In the genomic region with DNA sequence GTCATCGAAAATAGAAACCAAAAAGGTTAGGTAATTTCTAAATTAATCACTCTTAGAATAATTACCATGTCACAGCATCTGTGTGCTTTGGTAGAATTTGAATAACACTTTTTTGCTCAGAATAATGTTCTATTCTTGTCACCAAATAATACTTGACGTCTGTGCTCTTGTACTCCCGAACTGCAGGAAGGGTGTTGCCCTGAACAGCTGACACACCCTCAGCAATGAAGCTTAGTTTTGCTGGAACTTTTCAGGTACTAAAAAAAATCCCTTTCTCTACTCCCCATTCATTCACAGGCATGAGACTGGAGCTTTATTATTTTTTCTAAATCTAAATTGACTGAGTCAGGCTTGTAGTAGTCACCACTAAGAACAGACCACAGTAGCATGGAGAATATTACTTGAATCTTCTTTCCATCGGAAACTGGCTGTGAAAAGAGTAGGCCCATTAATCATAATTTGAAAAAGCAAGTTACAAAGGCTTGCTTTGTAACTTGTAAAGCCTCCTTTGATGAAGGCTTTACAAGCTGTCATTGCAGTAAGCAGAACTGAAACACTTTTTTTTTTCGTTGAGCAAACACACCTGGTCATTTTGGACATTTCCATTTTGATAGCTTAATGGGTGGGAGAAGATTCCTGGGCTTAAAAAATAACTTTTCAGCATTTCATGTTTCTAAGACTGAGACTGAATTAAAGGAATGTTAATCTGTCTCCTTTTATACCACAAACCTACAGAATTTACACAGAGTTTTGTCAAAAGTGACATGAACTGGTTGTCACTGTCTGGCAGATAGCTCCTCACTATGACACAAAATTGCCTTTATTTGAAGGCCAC, we compare ENCODE assay signal across 8 cellular contexts.
A peak's percentile ranks its signal among the peaks of the same experiment; 100 is the strongest.
DNase-seq lines count a peak whose midpoint lies in the region; ATAC-seq and TF ChIP-seq lines count a peak whose summit lies in the region.

No MANE protein-coding gene starts in this region.

- peak; percentile 83 for DNase-seq in Karpas-422
- peak in 1 of 2 donors; percentile 34 for DNase-seq in activated naive CD4-positive, alpha-beta T cell treated with anti-CD3 and anti-CD28 coated beads, Interleukin-2, amount 50 U/mL, for 72 hours (ENCODE audit: low spot score in 2 of 2)
- DNase-seq in vagina (ENCODE audit: extremely low spot score in 2 of 2), result no peak
- no peak for DNase-seq in endothelial cell (ENCODE audit: low spot score)
- DNase-seq in NCI-H446 treated with DMSO at 0.1 percent for 48 hours (lab: John Stamatoyannopoulos, UW), result no peak

- peak overlapping the region; percentile 98 to 99 for H3K27ac Mint-ChIP-seq in activated naive CD4-positive, alpha-beta T cell treated with anti-CD3 and anti-CD28 coated beads, Interleukin-2, amount 50 U/mL, for 72 hours
- no peak overlapping the region for H3K27ac Mint-ChIP-seq in endothelial cell (ENCODE audit: unreplicated experiment)

- peak overlapping the region; percentile 50; the same call in 1 of the 2 replicates for H2AFZ ChIP-seq in Karpas-422 (ENCODE audit: low read length)

- peaks cover 7 to 11% of the 10 kb centered on the region in 2 donors for H3K36me3 Mint-ChIP-seq in activated naive CD4-positive, alpha-beta T cell treated with anti-CD3 and anti-CD28 coated beads, Interleukin-2, amount 50 U/mL, for 72 hours
- H3K36me3 Mint-ChIP-seq in endothelial cell (ENCODE audit: low read depth, unreplicated experiment), result no peaks in the 10 kb centered on the region

- TF ChIP-seq POLR2A in vagina (IDR thresholded peaks at IDR 0.05), result no peak

- H3K4me1 ChIP-seq in Karpas-422 (ENCODE audit: low read length), result peaks cover 33% of the 10 kb centered on the region
- H3K4me1 ChIP-seq in mucosa of rectum (ENCODE audit: control insufficient read depth in 2 of 2, insufficient read depth in 2 of 2, low read length in 2 of 2), result peaks cover 14 to 39% of the 10 kb centered on the region in 2 donors
- H3K4me1 ChIP-seq in vagina, result peaks cover 18% of the 10 kb centered on the region

- intact Hi-C loops in vagina (cut with DNase I), result no loop called here

- no peak overlapping the region for H3K4me3 Mint-ChIP-seq in endothelial cell (ENCODE audit: unreplicated experiment)

- no peaks in the 10 kb centered on the region for H3K9me2 ChIP-seq in Karpas-422 (replicated peaks; ENCODE audit: insufficient read depth, low read length)

- H3K4me1 Mint-ChIP-seq in endothelial cell (ENCODE audit: unreplicated experiment), result peaks cover 2% of the 10 kb centered on the region

- H3K4me3 ChIP-seq in Karpas-422 (ENCODE audit: low read length), result peak overlapping the region; percentile 55
- peak overlapping the region in 1 of 2 donors; percentile 26 for H3K4me3 ChIP-seq in mucosa of rectum (ENCODE audit: low read length in 2 of 2)
- no peak overlapping the region for H3K4me3 ChIP-seq in vagina

- H3K9me3 ChIP-seq in Karpas-422 (ENCODE audit: low read length) (no peaks in the 10 kb centered on the region), mucosa of rectum (ENCODE audit: control insufficient read depth in 2 of 2, low read length in 2 of 2) (no peaks in the 10 kb centered on the region), vagina (no peaks in the 10 kb centered on the region)

- H3K27me3 Mint-ChIP-seq in endothelial cell (ENCODE audit: unreplicated experiment), result no peaks in the 10 kb centered on the region

- peak overlapping the region; percentile 91 for H3K4me2 ChIP-seq in Karpas-422 (ENCODE audit: low read depth, low read length, poor library complexity, severe bottlenecking)

- TF ChIP-seq CTCF in vagina (IDR thresholded peaks at IDR 0.05) (no peak), endothelial cell (IDR thresholded peaks at IDR 0.05; ENCODE audit: unreplicated experiment) (no peak)

- H3K9me3 Mint-ChIP-seq in activated naive CD4-positive, alpha-beta T cell treated with anti-CD3 and anti-CD28 coated beads, Interleukin-2, amount 50 U/mL, for 72 hours, result peaks cover 3 to 16% of the 10 kb centered on the region in 2 donors
- no peaks in the 10 kb centered on the region for H3K9me3 Mint-ChIP-seq in endothelial cell (ENCODE audit: unreplicated experiment)

- H3K79me2 ChIP-seq in Karpas-422 (ENCODE audit: low read length), result no peaks in the 10 kb centered on the region

- H3K9ac ChIP-seq in Karpas-422 (ENCODE audit: low read length), result peak overlapping the region; percentile 61
- peak overlapping the region; percentile 48 to 65 for H3K9ac ChIP-seq in mucosa of rectum (ENCODE audit: low read depth in 1 of 2, low read length in 2 of 2)

- H3K36me3 ChIP-seq in Karpas-422 (ENCODE audit: insufficient read depth, low read length) (no peaks in the 10 kb centered on the region), mucosa of rectum (ENCODE audit: control insufficient read depth in 2 of 2, insufficient read depth in 2 of 2, low read length in 2 of 2) (no peaks in the 10 kb centered on the region), vagina (no peaks in the 10 kb centered on the region)

- H3K27me3 ChIP-seq in Karpas-422 (ENCODE audit: low read length) (no peaks in the 10 kb centered on the region), mucosa of rectum (ENCODE audit: control insufficient read depth in 2 of 2, insufficient read depth in 2 of 2, low read length in 2 of 2) (no peaks in the 10 kb centered on the region), vagina (no peaks in the 10 kb centered on the region)

- no peaks in the 10 kb centered on the region for H4K20me1 ChIP-seq in Karpas-422 (ENCODE audit: insufficient read depth, low read depth, low read length)

- ATAC-seq in GM18499 (IDR thresholded peaks at IDR 0.05; ENCODE audit: insufficient read depth, unreplicated experiment) (peak; percentile 39), GM21619 (IDR thresholded peaks at IDR 0.05; ENCODE audit: unreplicated experiment) (peak; percentile 50)
- peak; percentile 72 to 76 for ATAC-seq in activated naive CD4-positive, alpha-beta T cell treated with anti-CD3 and anti-CD28 coated beads, Interleukin-2, amount 50 U/mL, for 72 hours

- H3K27ac ChIP-seq in Karpas-422 (ENCODE audit: low read length), result peak overlapping the region; percentile 97
- peak overlapping the region; percentile 83 to 86 for H3K27ac ChIP-seq in mucosa of rectum (ENCODE audit: low read depth in 2 of 2, low read length in 2 of 2)
- peak overlapping the region; percentile 77 for H3K27ac ChIP-seq in vagina
